20 cellular contexts compared by ENCODE assay signal in genomic region chr2:212975333-212975732, GRCh38.
DNase-seq lines count a peak whose midpoint lies in the region; ATAC-seq, FAIRE-seq and TF ChIP-seq lines count a peak whose summit lies in the region.
"Had no signal": no experiment of that assay in that cellular context is flagged by ENCODE, and none has a peak within 500 bp of the region (broad histone marks: within the 10 kb centered on the region; RNA-seq: fewer than 3 reads in every experiment).

No MANE protein-coding gene starts in this region.

- peaks cover 50% of the 10 kb centered on the region for H3K36me3 Mint-ChIP-seq in CD4-positive, CD25-positive, alpha-beta regulatory T cell
- no peaks in the 10 kb centered on the region for H3K36me3 Mint-ChIP-seq in mesothelial cell of epicardium
- no peaks in the 10 kb centered on the region for H3K36me3 Mint-ChIP-seq in T-cell

- H3K4me1 Mint-ChIP-seq in CD4-positive, CD25-positive, alpha-beta regulatory T cell = peaks cover 34 to 66% (median 47%) of the 10 kb centered on the region in 4 donors
- H3K4me1 Mint-ChIP-seq in mesothelial cell of epicardium (peaks cover 67% of the 10 kb centered on the region), T-cell (peaks cover 7 to 14% (median 9%) of the 10 kb centered on the region in 3 donors)
- H3K4me1 Mint-ChIP-seq: neural crest cell had no signal

- H3K9me3 ChIP-seq in CD4-positive, CD25-positive, alpha-beta regulatory T cell (ENCODE audit: control insufficient read depth in 2 of 2, low read length in 2 of 2) = no peaks in the 10 kb centered on the region
- H3K9me3 ChIP-seq in Peyer's patch = no peaks in the 10 kb centered on the region
- H3K9me3 ChIP-seq: ascending aorta, left lung had no signal

- TF ChIP-seq CTCF in bronchial epithelial cell (IDR thresholded peaks at IDR 0.05; ENCODE audit: insufficient read depth, low read length, severe bottlenecking) = no peak
- no peak for TF ChIP-seq CTCF in mesothelial cell of epicardium (IDR thresholded peaks at IDR 0.05; ENCODE audit: unreplicated experiment)
- no peak for TF ChIP-seq CTCF in Peyer's patch (IDR thresholded peaks at IDR 0.05)

- DNase-seq in CD4-positive, CD25-positive, alpha-beta regulatory T cell = no peak
- DNase-seq in bronchial epithelial cell (ENCODE audit: low read depth) (peak; percentile 4), mesothelial cell of epicardium (ENCODE audit: low spot score in 2 of 2, unreplicated experiment in 2 of 2) (no peak), NCI-H82 (lab: John Stamatoyannopoulos, UW) (no peak), T-cell (no peak), Peyer's patch (no peak), GM19239 (ENCODE audit: insufficient read length, low spot score) (no peak)
- DNase-seq: ACHN; activated CD4-positive, alpha-beta T cell treated with anti-CD3 and anti-CD28 coated beads, Interleukin-2, amount 10 ng/mL, durations not matched to agents 24 days and 14 days; Calu3; effector memory CD4-positive, alpha-beta T cell; left lung; NCI-H1436 treated with DMSO at 0.1 percent for 48 hours; NCI-H524 treated with DMSO at 0.1 percent for 48 hours; stimulated activated CD4-positive, alpha-beta T cell treated with anti-CD3 and anti-CD28 coated beads, Interleukin-12 subunit alpha, Interleukin-12 subunit beta, amount 100 ng/mL, for 4 hours; T-helper 1 cell had no signal

- H3K27me3 ChIP-seq in CD4-positive, CD25-positive, alpha-beta regulatory T cell (ENCODE audit: control insufficient read depth, insufficient read depth, low read length) = no peaks in the 10 kb centered on the region
- H3K27me3 ChIP-seq in bronchial epithelial cell (ENCODE audit: control insufficient read depth, insufficient read depth, low read length) (no peaks in the 10 kb centered on the region), Peyer's patch (no peaks in the 10 kb centered on the region)
- H3K27me3 ChIP-seq: ascending aorta, left lung had no signal

- H3K4me1 ChIP-seq in CD4-positive, CD25-positive, alpha-beta regulatory T cell (ENCODE audit: control insufficient read depth, insufficient read depth, low read length, poor library complexity, severe bottlenecking) = no peaks in the 10 kb centered on the region
- H3K4me1 ChIP-seq in Peyer's patch = no peaks in the 10 kb centered on the region
- H3K4me1 ChIP-seq: ascending aorta, left lung had no signal

- H3K9me3 Mint-ChIP-seq in CD4-positive, CD25-positive, alpha-beta regulatory T cell = peaks cover 0 to 3% (median 0%) of the 10 kb centered on the region in 7 donors
- H3K9me3 Mint-ChIP-seq in mesothelial cell of epicardium (no peaks in the 10 kb centered on the region), T-cell (no peaks in the 10 kb centered on the region)
- H3K9me3 Mint-ChIP-seq: activated CD4-positive, alpha-beta T cell treated with anti-CD3 and anti-CD28 coated beads, Interleukin-2, amount 10 ng/mL, durations not matched to agents 24 days and 14 days; activated T-helper 1 cell treated with anti-CD3 and anti-CD28 coated beads, Interleukin-12 subunit alpha, Interleukin-12 subunit beta, Interleukin-2, Interleukin-4 antibody, amounts not matched to agents 30 ng/mL and 10 ng/mL and 1 ng/mL, durations not matched to agents 14 hours and 24 hours and 36 hours; neural crest cell had no signal

- POLR2A ChIA-PET in T-cell (lab: Charles Lee) = no interaction called here

- no peak for FAIRE-seq in bronchial epithelial cell (lab: Jason Lieb, UNC)
- FAIRE-seq in GM19239 (lab: Jason Lieb, UNC) = no peak

- peaks cover 53% of the 10 kb centered on the region for H3K36me3 ChIP-seq in CD4-positive, CD25-positive, alpha-beta regulatory T cell (ENCODE audit: control insufficient read depth, insufficient read depth, low read length)
- H3K36me3 ChIP-seq in bronchial epithelial cell (ENCODE audit: control insufficient read depth, insufficient read depth, low read length) (no peaks in the 10 kb centered on the region), Peyer's patch (no peaks in the 10 kb centered on the region)
- H3K36me3 ChIP-seq: ascending aorta, left lung had no signal

- no peak overlapping the region for H3K4me3 ChIP-seq in CD4-positive, CD25-positive, alpha-beta regulatory T cell (ENCODE audit: low read depth, low read length)
- H3K4me3 ChIP-seq in bronchial epithelial cell (ENCODE audit: low read depth, low read length) = no peak overlapping the region
- H3K4me3 ChIP-seq in Peyer's patch = no peak overlapping the region
- H3K4me3 ChIP-seq: ascending aorta, left lung had no signal

- no peak overlapping the region for H3K4me3 Mint-ChIP-seq in CD4-positive, CD25-positive, alpha-beta regulatory T cell
- H3K4me3 Mint-ChIP-seq in mesothelial cell of epicardium (no peak overlapping the region), T-cell (no peak overlapping the region)
- H3K4me3 Mint-ChIP-seq: activated CD4-positive, alpha-beta T cell treated with anti-CD3 and anti-CD28 coated beads, Interleukin-2, amount 10 ng/mL, durations not matched to agents 24 days and 14 days; activated T-helper 1 cell treated with anti-CD3 and anti-CD28 coated beads, Interleukin-12 subunit alpha, Interleukin-12 subunit beta, Interleukin-2, Interleukin-4 antibody, amounts not matched to agents 30 ng/mL and 10 ng/mL and 1 ng/mL, durations not matched to agents 14 hours and 24 hours and 36 hours; neural crest cell had no signal

- CTCF ChIA-PET in T-cell (lab: Charles Lee) = no interaction called here

- TF ChIP-seq POLR2A in Peyer's patch (IDR thresholded peaks at IDR 0.05) = no peak

- no peak for ATAC-seq in CD4-positive, CD25-positive, alpha-beta regulatory T cell (ENCODE audit: low read depth in 2 of 2)
- ATAC-seq in HG03135 (IDR thresholded peaks at IDR 0.05; ENCODE audit: unreplicated experiment) (peak; percentile 70), T-cell (replicated peaks in 1 of 4) (no peak)

- H3K27ac ChIP-seq in CD4-positive, CD25-positive, alpha-beta regulatory T cell (ENCODE audit: insufficient read depth, low read length, poor library complexity, severe bottlenecking) = no peak overlapping the region
- no peak overlapping the region for H3K27ac ChIP-seq in Peyer's patch
- H3K27ac ChIP-seq: ascending aorta, left lung had no signal

- peak overlapping the region; percentile 4 to 76 (median 43) for H3K27ac Mint-ChIP-seq in CD4-positive, CD25-positive, alpha-beta regulatory T cell
- H3K27ac Mint-ChIP-seq in mesothelial cell of epicardium (peak overlapping the region; percentile 21), T-cell (no peak overlapping the region)
- H3K27ac Mint-ChIP-seq: activated CD4-positive, alpha-beta T cell treated with anti-CD3 and anti-CD28 coated beads, Interleukin-2, amount 10 ng/mL, durations not matched to agents 24 days and 14 days; activated T-helper 1 cell treated with anti-CD3 and anti-CD28 coated beads, Interleukin-12 subunit alpha, Interleukin-12 subunit beta, Interleukin-2, Interleukin-4 antibody, amounts not matched to agents 30 ng/mL and 10 ng/mL and 1 ng/mL, durations not matched to agents 14 hours and 24 hours and 36 hours had no signal

- H3K27me3 Mint-ChIP-seq in CD4-positive, CD25-positive, alpha-beta regulatory T cell = no peaks in the 10 kb centered on the region
- no peaks in the 10 kb centered on the region for H3K27me3 Mint-ChIP-seq in mesothelial cell of epicardium (ENCODE audit: low read depth)
- no peaks in the 10 kb centered on the region for H3K27me3 Mint-ChIP-seq in T-cell

Comparison
In these comparisons a context has a peak if more than half of its experiments do, and no peak if none do; other contexts are left out.
1. H3K27ac Mint-ChIP-seq: peak in CD4-positive, CD25-positive, alpha-beta regulatory T cell (3 of 3) and mesothelial cell of epicardium (single experiment); none in T-cell (0 of 2).